32 cellular contexts compared by ENCODE assay signal in genomic region chr2:192448881-192449280, GRCh38.
DNase-seq lines count a peak whose midpoint lies in the region; ATAC-seq lines count a peak whose summit lies in the region.
"Had no signal": no experiment of that assay in that cellular context is flagged by ENCODE, and none has a peak within 500 bp of the region (broad histone marks: within the 10 kb centered on the region; RNA-seq: fewer than 3 reads in every experiment).

No MANE protein-coding gene starts in this region.

- peak; percentile 72 for DNase-seq in COLO829 (ENCODE audit: low spot score)
- DNase-seq in SK-MEL-5 (ENCODE audit: low read depth, low spot score): peak; percentile 14
- DNase-seq in SK-N-MC (ENCODE audit: low read depth, low spot score): no peak
- DNase-seq in foreskin melanocyte: peak; percentile 87
- DNase-seq in NCI-H2081 (lab: John Stamatoyannopoulos, UW): no peak
- no peak for DNase-seq in GM19240 (ENCODE audit: insufficient read length, low spot score)
- DNase-seq: 8988T; ACHN; AML-193; BE2C; C1 segment of cervical spinal cord; Caco-2; Calu3; CD4-positive, alpha-beta memory T cell; CD4-positive, alpha-beta T cell; CD4-positive, CD25-positive, alpha-beta regulatory T cell; CD8-positive, alpha-beta memory T cell; CD8-positive, alpha-beta T cell; COR-L47; DMS 273 treated with DMSO at 0.1 percent for 48 hours; DMS153; DMS53; DMS79; DMS79 treated with DMSO at 0.1 percent for 48 hours; DND-41; EL had no signal

- no peaks in the 10 kb centered on the region for H3K9me3 ChIP-seq in SK-N-MC (ENCODE audit: low read depth, low read length)
- H3K9me3 ChIP-seq: A549; BE2C; BLaER1; BLaER1 treated with 17β-estradiol and CSF1 and Interleukin-3, amounts not matched to agents 10 nM and 100 nM had no signal

- in situ Hi-C loops in SK-MEL-5 (cut with HindIII; ENCODE audit: low pct_unique_long_range_greater_than_20kb, low sequenced_read_pairs): no loop called here

- no peaks in the 10 kb centered on the region for H3K36me3 ChIP-seq in SK-N-MC (ENCODE audit: insufficient read depth, low read length)
- H3K36me3 ChIP-seq: BE2C; BLaER1; BLaER1 treated with 17β-estradiol and CSF1 and Interleukin-3, amounts not matched to agents 10 nM and 100 nM had no signal

- no peak overlapping the region for H3K27ac ChIP-seq in SK-N-MC
- H3K27ac ChIP-seq: A549; BLaER1; BLaER1 treated with 17β-estradiol and CSF1 and Interleukin-3, amounts not matched to agents 10 nM and 100 nM; C4-2B had no signal

- ATAC-seq in HG03457 (IDR thresholded peaks at IDR 0.05; ENCODE audit: unreplicated experiment) (no peak), GM18520 (IDR thresholded peaks at IDR 0.05; ENCODE audit: unreplicated experiment) (no peak)
- ATAC-seq: A549; CD8-positive, alpha-beta T cell had no signal

- no peak overlapping the region for H3K9ac ChIP-seq in SK-N-MC (ENCODE audit: insufficient read length)
- H3K9ac ChIP-seq: BLaER1; BLaER1 treated with 17β-estradiol and CSF1 and Interleukin-3, amounts not matched to agents 10 nM and 100 nM had no signal

- H3K4me3 ChIP-seq in SK-N-MC: 0 out of 2 replicates have a peak overlapping the region, but pooled peaks have one; percentile 31
- H3K4me3 ChIP-seq: A549; BLaER1; BLaER1 treated with 17β-estradiol and CSF1 and Interleukin-3, amounts not matched to agents 10 nM and 100 nM had no signal

Comparison
In these comparisons a context has a peak if more than half of its experiments do, and no peak if none do; other contexts are left out.
1. DNase-seq: peak in COLO829 (single experiment), SK-MEL-5 (single experiment) and foreskin melanocyte (single experiment); none in SK-N-MC (single experiment), NCI-H2081 (0 of 2) and GM19240 (single experiment).